In genomic region chr6:134029495-134030455, GRCh38 we compare ENCODE assay signal across 10 cellular contexts. TPM values are rescaled to one million over a fixed set of nuclear protein-coding genes. Genes with fewer than 3 reads are reported as not detected.
DNase-seq lines count a peak whose midpoint lies in the region; ATAC-seq and TF ChIP-seq lines count a peak whose summit lies in the region.
"Had no signal": no experiment of that assay in that cellular context is flagged by ENCODE, and none has a peak within 500 bp of the region (broad histone marks: within the 10 kb centered on the region; RNA-seq: fewer than 3 reads in every experiment).

No MANE protein-coding gene starts in this region.

- WGBS in mesendoderm (ENCODE audit: extremely low coverage, insufficient coverage, low lambda C conversion rate): no CpG with 5 or more reads among the region's 6 CpGs

- H3K9me3 ChIP-seq in mucosa of descending colon: no peaks in the 10 kb centered on the region

- no peak overlapping the region for H3K56ac ChIP-seq in mesendoderm (ENCODE audit: low read length)

- H3K79me2 ChIP-seq in mesendoderm (ENCODE audit: control insufficient read depth, insufficient read depth, low read length): no peaks in the 10 kb centered on the region

- no peak for ATAC-seq in GM18511 (IDR thresholded peaks at IDR 0.05; ENCODE audit: unreplicated experiment)
- ATAC-seq in GM21717 (IDR thresholded peaks at IDR 0.05; ENCODE audit: unreplicated experiment): no peak
- ATAC-seq in mucosa of descending colon: no peak

- H3K23ac ChIP-seq in mesendoderm (ENCODE audit: low read length): no peak overlapping the region

- no peak overlapping the region for H2BK120ac ChIP-seq in mesendoderm (ENCODE audit: low read depth, low read length)

- no peak overlapping the region for H3K4me3 ChIP-seq in cardiac fibroblast (replicated peaks in 1 of 2; ENCODE audit: low read depth in 2 of 2, low read length in 2 of 2)
- no peak overlapping the region for H3K4me3 ChIP-seq in mesendoderm (ENCODE audit: low read length)
- H3K4me3 ChIP-seq in mucosa of descending colon: no peak overlapping the region
- H3K4me3 ChIP-seq: MG63 had no signal

- intact Hi-C loops in mucosa of descending colon (cut with DNase I, micrococcal nuclease): no loop called here

- no peak overlapping the region for H3K4ac ChIP-seq in mesendoderm (ENCODE audit: low read depth, low read length)

- H4K8ac ChIP-seq in mesendoderm (ENCODE audit: low read depth, low read length): no peak overlapping the region

- H3K4me2 ChIP-seq in mesendoderm (ENCODE audit: low read length): no peak overlapping the region

- H3K9ac ChIP-seq in mesendoderm (ENCODE audit: low read length): no peak overlapping the region

- H4K5ac ChIP-seq in mesendoderm (ENCODE audit: low read length): no peak overlapping the region

- H3K27me3 ChIP-seq in mesendoderm (ENCODE audit: insufficient read depth, low read length, poor library complexity): no peaks in the 10 kb centered on the region
- H3K27me3 ChIP-seq: MG63 had no signal

- no peaks in the 10 kb centered on the region for H3K4me1 ChIP-seq in mesendoderm (ENCODE audit: control insufficient read depth, low read depth, low read length)
- H3K4me1 ChIP-seq in mucosa of descending colon (ENCODE audit: low read depth): no peaks in the 10 kb centered on the region

- H2BK5ac ChIP-seq in mesendoderm (ENCODE audit: low read length): no peak overlapping the region

- no peak overlapping the region for H2BK15ac ChIP-seq in mesendoderm (replicated peaks; ENCODE audit: low read depth)

- TF ChIP-seq CTCF in cardiac fibroblast (IDR thresholded peaks at IDR 0.05; ENCODE audit: low read depth, low read length): no peak
- no peak for TF ChIP-seq CTCF in mucosa of descending colon (IDR thresholded peaks at IDR 0.05)

- H3K36me3 ChIP-seq in mesendoderm (ENCODE audit: control insufficient read depth, insufficient read depth, low read length) (no peaks in the 10 kb centered on the region), mucosa of descending colon (ENCODE audit: low read depth) (no peaks in the 10 kb centered on the region)
- H3K36me3 ChIP-seq: MG63 had no signal

- H3K18ac ChIP-seq in mesendoderm (ENCODE audit: low read length): no peak overlapping the region

- no peak overlapping the region for H3K27ac ChIP-seq in mesendoderm (ENCODE audit: low read depth, low read length)

- H2AK5ac ChIP-seq in mesendoderm (ENCODE audit: low read length): no peak overlapping the region

- peak; percentile 65 for DNase-seq in DMS53 (lab: John Stamatoyannopoulos, UW)
- DNase-seq in NCI-H446 treated with DMSO at 0.1 percent for 48 hours (lab: John Stamatoyannopoulos, UW): peak; percentile 57
- peak; percentile 38 to 67 for DNase-seq in cardiac fibroblast (ENCODE audit: low read depth in 2 of 2)
- DNase-seq in mesendoderm: peak; percentile 27
- DNase-seq in AML-193 (lab: John Stamatoyannopoulos, UW): no peak
- DNase-seq in mucosa of descending colon: no peak
- DNase-seq: activated CD4-positive, alpha-beta T cell treated with anti-CD3 and anti-CD28 coated beads for 4 hours; MG63 had no signal

- no peaks in the 10 kb centered on the region for H3K79me1 ChIP-seq in mesendoderm (ENCODE audit: low read length)

RNA-seq across cellular contexts. Expression of gene SLC2A12, which starts 22.6 kb away (rescaled TPM):
- 1.0 TPM for polyA plus RNA-seq in mesendoderm (2013, experiment 1 of 2)
- polyA plus RNA-seq in mesendoderm (2013, experiment 2 of 2): 1.0 TPM
- 1 to 10 TPM in 2 of 3 donors, under 1 TPM in 1; 0.46 to 2.0 (median 1.0) TPM for total RNA-seq in mucosa of descending colon

Comparison
In these comparisons a context has a peak if more than half of its experiments do, and no peak if none do; other contexts are left out.
1. DNase-seq: peak in DMS53 (single experiment), NCI-H446 treated with DMSO at 0.1 percent for 48 hours (single experiment), cardiac fibroblast (2 of 2) and mesendoderm (single experiment); none in AML-193 (0 of 2) and mucosa of descending colon (0 of 3).